In the genomic region with DNA sequence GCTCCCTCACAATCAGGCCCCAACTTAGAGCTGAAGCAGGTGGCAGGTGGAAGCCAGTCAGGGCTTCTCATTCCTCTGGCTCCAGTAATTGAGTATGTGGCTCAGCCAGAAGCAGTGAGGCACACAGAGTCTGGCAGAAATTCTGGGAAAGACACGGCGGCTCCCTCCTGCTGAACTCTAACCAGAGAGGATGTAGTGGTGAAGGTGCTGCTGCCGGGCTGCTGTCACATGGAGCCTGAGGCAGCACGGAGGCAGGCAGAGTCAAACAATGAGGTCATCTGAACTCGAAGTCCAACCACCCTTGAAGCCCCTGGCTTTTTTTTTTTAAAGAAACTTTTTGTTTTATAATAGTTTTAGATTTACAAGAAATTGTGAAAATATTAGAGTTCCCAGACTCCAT, we compare ENCODE assay signal across 1 cellular context.
TF ChIP-seq lines count a peak whose summit lies in the region.

No MANE protein-coding gene starts in this region.

TF ChIP-seq in HepG2, 621 proteins besides CTCF, POLR2A, EP300 and RAD21 (continued from another document and continues in another):
- TF ChIP-seq, protein P1, sequence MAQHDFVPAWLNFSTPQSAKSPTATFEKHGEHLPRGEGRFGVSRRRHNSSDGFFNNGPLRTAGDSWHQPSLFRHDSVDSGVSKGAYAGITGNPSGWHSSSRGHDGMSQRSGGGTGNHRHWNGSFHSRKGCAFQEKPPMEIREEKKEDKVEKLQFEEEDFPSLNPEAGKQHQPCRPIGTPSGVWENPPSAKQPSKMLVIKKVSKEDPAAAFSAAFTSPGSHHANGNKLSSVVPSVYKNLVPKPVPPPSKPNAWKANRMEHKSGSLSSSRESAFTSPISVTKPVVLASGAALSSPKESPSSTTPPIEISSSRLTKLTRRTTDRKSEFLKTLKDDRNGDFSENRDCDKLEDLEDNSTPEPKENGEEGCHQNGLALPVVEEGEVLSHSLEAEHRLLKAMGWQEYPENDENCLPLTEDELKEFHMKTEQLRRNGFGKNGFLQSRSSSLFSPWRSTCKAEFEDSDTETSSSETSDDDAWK (CRISPR knock-in tag; IDR thresholded peaks at IDR 0.05): no peak
- TF ChIP-seq MAF1 (CRISPR knock-in tag; IDR thresholded peaks at IDR 0.05; ENCODE audit: borderline replicate concordance): no peak
- TF ChIP-seq YEATS4 (CRISPR knock-in tag; IDR thresholded peaks at IDR 0.05; ENCODE audit: borderline replicate concordance): 0 out of 2 replicates have a peak, but pooled peaks have one; percentile 43
- TF ChIP-seq LCORL (IDR thresholded peaks at IDR 0.05): no peak
- peak; percentile 54 for TF ChIP-seq LCORL (CRISPR knock-in tag; IDR thresholded peaks at IDR 0.05)
- no peak for TF ChIP-seq ZBTB7A (CRISPR knock-in tag; IDR thresholded peaks at IDR 0.05)
- TF ChIP-seq, protein P2, sequence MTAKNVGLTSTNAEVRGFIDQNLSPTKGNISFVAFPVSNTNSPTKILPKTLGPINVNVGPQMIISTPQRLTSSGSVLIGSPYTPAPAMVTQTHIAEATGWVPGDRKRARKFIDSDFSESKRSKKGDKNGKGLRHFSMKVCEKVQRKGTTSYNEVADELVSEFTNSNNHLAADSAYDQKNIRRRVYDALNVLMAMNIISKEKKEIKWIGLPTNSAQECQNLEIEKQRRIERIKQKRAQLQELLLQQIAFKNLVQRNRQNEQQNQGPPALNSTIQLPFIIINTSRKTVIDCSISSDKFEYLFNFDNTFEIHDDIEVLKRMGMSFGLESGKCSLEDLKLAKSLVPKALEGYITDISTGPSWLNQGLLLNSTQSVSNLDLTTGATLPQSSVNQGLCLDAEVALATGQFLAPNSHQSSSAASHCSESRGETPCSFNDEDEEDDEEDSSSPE (CRISPR knock-in tag; IDR thresholded peaks at IDR 0.05): peak; percentile 67
- peak; percentile 72 for TF ChIP-seq MED1 (CRISPR knock-in tag; IDR thresholded peaks at IDR 0.05)
- no peak for TF ChIP-seq SMAD1 (CRISPR knock-in tag; IDR thresholded peaks at IDR 0.05; ENCODE audit: borderline replicate concordance, low read depth)
- no peak for TF ChIP-seq HHEX (CRISPR knock-in tag; IDR thresholded peaks at IDR 0.05)
- peak; percentile 45; the same call in 1 of the 2 replicates for TF ChIP-seq KDM3A (CRISPR knock-in tag; IDR thresholded peaks at IDR 0.05; ENCODE audit: low read depth)
- no peak for TF ChIP-seq ZNF749 (CRISPR knock-in tag; IDR thresholded peaks at IDR 0.05; ENCODE audit: borderline replicate concordance)
- TF ChIP-seq ZNF331 (CRISPR knock-in tag; IDR thresholded peaks at IDR 0.05): no peak
- no peak for TF ChIP-seq U2AF1 (optimal IDR thresholded peaks at IDR 0.05; ENCODE audit: low read depth, low read length)
- TF ChIP-seq CEBPG (CRISPR knock-in tag; IDR thresholded peaks at IDR 0.05): no peak
- no peak for TF ChIP-seq SOX13 (IDR thresholded peaks at IDR 0.05)
- TF ChIP-seq SOX13 (CRISPR knock-in tag; conservative IDR thresholded peaks at IDR 0.05 in 1 of 2, IDR thresholded peaks at IDR 0.05 in 1 of 2): peak in 1 of 2 experiments; percentile 43; a peak in 1 of 4 replicates
- TF ChIP-seq, protein P3, sequence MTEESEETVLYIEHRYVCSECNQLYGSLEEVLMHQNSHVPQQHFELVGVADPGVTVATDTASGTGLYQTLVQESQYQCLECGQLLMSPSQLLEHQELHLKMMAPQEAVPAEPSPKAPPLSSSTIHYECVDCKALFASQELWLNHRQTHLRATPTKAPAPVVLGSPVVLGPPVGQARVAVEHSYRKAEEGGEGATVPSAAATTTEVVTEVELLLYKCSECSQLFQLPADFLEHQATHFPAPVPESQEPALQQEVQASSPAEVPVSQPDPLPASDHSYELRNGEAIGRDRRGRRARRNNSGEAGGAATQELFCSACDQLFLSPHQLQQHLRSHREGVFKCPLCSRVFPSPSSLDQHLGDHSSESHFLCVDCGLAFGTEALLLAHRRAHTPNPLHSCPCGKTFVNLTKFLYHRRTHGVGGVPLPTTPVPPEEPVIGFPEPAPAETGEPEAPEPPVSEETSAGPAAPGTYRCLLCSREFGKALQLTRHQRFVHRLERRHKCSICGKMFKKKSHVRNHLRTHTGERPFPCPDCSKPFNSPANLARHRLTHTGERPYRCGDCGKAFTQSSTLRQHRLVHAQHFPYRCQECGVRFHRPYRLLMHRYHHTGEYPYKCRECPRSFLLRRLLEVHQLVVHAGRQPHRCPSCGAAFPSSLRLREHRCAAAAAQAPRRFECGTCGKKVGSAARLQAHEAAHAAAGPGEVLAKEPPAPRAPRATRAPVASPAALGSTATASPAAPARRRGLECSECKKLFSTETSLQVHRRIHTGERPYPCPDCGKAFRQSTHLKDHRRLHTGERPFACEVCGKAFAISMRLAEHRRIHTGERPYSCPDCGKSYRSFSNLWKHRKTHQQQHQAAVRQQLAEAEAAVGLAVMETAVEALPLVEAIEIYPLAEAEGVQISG (CRISPR knock-in tag; IDR thresholded peaks at IDR 0.05): peak; percentile 49
- 0 out of 2 replicates have a peak, but pooled peaks have one; percentile 47 for TF ChIP-seq ZNF747 (CRISPR knock-in tag; IDR thresholded peaks at IDR 0.05; ENCODE audit: borderline replicate concordance)
- TF ChIP-seq, protein P4, sequence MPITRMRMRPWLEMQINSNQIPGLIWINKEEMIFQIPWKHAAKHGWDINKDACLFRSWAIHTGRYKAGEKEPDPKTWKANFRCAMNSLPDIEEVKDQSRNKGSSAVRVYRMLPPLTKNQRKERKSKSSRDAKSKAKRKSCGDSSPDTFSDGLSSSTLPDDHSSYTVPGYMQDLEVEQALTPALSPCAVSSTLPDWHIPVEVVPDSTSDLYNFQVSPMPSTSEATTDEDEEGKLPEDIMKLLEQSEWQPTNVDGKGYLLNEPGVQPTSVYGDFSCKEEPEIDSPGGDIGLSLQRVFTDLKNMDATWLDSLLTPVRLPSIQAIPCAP (CRISPR knock-in tag; IDR thresholded peaks at IDR 0.05; ENCODE audit: low read depth): no peak
- TF ChIP-seq SIN3A (IDR thresholded peaks at IDR 0.05; ENCODE audit: borderline replicate concordance, low read depth, low read length): no peak
- TF ChIP-seq ZNF235 (CRISPR knock-in tag; IDR thresholded peaks at IDR 0.05; ENCODE audit: borderline replicate concordance): no peak
- no peak for TF ChIP-seq GATA4 (IDR thresholded peaks at IDR 0.05; ENCODE audit: borderline replicate concordance, low read depth)
- no peak for TF ChIP-seq NBN (conservative IDR thresholded peaks at IDR 0.05)
- TF ChIP-seq, protein P5, sequence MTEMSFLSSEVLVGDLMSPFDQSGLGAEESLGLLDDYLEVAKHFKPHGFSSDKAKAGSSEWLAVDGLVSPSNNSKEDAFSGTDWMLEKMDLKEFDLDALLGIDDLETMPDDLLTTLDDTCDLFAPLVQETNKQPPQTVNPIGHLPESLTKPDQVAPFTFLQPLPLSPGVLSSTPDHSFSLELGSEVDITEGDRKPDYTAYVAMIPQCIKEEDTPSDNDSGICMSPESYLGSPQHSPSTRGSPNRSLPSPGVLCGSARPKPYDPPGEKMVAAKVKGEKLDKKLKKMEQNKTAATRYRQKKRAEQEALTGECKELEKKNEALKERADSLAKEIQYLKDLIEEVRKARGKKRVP (CRISPR knock-in tag; IDR thresholded peaks at IDR 0.05): no peak
- TF ChIP-seq FOXJ3 (CRISPR knock-in tag; IDR thresholded peaks at IDR 0.05; ENCODE audit: borderline replicate concordance): no peak
- TF ChIP-seq, protein P6, sequence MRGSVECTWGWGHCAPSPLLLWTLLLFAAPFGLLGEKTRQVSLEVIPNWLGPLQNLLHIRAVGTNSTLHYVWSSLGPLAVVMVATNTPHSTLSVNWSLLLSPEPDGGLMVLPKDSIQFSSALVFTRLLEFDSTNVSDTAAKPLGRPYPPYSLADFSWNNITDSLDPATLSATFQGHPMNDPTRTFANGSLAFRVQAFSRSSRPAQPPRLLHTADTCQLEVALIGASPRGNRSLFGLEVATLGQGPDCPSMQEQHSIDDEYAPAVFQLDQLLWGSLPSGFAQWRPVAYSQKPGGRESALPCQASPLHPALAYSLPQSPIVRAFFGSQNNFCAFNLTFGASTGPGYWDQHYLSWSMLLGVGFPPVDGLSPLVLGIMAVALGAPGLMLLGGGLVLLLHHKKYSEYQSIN (CRISPR knock-in tag; IDR thresholded peaks at IDR 0.05; ENCODE audit: borderline replicate concordance): no peak
- TF ChIP-seq NONO (IDR thresholded peaks at IDR 0.05): no peak
- TF ChIP-seq NONO (CRISPR knock-in tag; conservative IDR thresholded peaks at IDR 0.05): no peak
- TF ChIP-seq POLR2G (IDR thresholded peaks at IDR 0.05; ENCODE audit: low read depth, low read length): no peak
- TF ChIP-seq MEIS2 (CRISPR knock-in tag; IDR thresholded peaks at IDR 0.05): peak; percentile 81; the same call in 1 of the 2 replicates
- no peak for TF ChIP-seq ZNF75D (CRISPR knock-in tag; IDR thresholded peaks at IDR 0.05; ENCODE audit: borderline replicate concordance)
- no peak for TF ChIP-seq PRMT3 (CRISPR knock-in tag; IDR thresholded peaks at IDR 0.05; ENCODE audit: borderline replicate concordance, low read depth)
- no peak for TF ChIP-seq PCBP1 (IDR thresholded peaks at IDR 0.05; ENCODE audit: borderline replicate concordance, low read depth, low read length)
- TF ChIP-seq CBX5 (CRISPR knock-in tag; IDR thresholded peaks at IDR 0.05; ENCODE audit: borderline replicate concordance): no peak
- TF ChIP-seq KLF15 (CRISPR knock-in tag; IDR thresholded peaks at IDR 0.05; ENCODE audit: borderline replicate concordance): no peak
- peak; percentile 24; the same call in 1 of the 2 replicates for TF ChIP-seq RARA (CRISPR knock-in tag; IDR thresholded peaks at IDR 0.05)
- no peak for TF ChIP-seq SUZ12 (IDR thresholded peaks at IDR 0.05; ENCODE audit: low read depth, low read length)
- TF ChIP-seq, protein P7, sequence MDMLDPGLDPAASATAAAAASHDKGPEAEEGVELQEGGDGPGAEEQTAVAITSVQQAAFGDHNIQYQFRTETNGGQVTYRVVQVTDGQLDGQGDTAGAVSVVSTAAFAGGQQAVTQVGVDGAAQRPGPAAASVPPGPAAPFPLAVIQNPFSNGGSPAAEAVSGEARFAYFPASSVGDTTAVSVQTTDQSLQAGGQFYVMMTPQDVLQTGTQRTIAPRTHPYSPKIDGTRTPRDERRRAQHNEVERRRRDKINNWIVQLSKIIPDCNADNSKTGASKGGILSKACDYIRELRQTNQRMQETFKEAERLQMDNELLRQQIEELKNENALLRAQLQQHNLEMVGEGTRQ (IDR thresholded peaks at IDR 0.05; ENCODE audit: low read depth, low read length): peak; percentile 44; the same call in 1 of the 2 replicates
- TF ChIP-seq, protein P7 (CRISPR knock-in tag; IDR thresholded peaks at IDR 0.05; ENCODE audit: borderline replicate concordance): no peak; the same call in 1 of the 2 replicates
- TF ChIP-seq PPARG (CRISPR knock-in tag; conservative IDR thresholded peaks at IDR 0.05): peak; percentile 61; the same call in 1 of the 2 replicates
- no peak for TF ChIP-seq ZBTB8A (CRISPR knock-in tag; IDR thresholded peaks at IDR 0.05; ENCODE audit: borderline replicate concordance, low read depth)
- TF ChIP-seq, protein P8, sequence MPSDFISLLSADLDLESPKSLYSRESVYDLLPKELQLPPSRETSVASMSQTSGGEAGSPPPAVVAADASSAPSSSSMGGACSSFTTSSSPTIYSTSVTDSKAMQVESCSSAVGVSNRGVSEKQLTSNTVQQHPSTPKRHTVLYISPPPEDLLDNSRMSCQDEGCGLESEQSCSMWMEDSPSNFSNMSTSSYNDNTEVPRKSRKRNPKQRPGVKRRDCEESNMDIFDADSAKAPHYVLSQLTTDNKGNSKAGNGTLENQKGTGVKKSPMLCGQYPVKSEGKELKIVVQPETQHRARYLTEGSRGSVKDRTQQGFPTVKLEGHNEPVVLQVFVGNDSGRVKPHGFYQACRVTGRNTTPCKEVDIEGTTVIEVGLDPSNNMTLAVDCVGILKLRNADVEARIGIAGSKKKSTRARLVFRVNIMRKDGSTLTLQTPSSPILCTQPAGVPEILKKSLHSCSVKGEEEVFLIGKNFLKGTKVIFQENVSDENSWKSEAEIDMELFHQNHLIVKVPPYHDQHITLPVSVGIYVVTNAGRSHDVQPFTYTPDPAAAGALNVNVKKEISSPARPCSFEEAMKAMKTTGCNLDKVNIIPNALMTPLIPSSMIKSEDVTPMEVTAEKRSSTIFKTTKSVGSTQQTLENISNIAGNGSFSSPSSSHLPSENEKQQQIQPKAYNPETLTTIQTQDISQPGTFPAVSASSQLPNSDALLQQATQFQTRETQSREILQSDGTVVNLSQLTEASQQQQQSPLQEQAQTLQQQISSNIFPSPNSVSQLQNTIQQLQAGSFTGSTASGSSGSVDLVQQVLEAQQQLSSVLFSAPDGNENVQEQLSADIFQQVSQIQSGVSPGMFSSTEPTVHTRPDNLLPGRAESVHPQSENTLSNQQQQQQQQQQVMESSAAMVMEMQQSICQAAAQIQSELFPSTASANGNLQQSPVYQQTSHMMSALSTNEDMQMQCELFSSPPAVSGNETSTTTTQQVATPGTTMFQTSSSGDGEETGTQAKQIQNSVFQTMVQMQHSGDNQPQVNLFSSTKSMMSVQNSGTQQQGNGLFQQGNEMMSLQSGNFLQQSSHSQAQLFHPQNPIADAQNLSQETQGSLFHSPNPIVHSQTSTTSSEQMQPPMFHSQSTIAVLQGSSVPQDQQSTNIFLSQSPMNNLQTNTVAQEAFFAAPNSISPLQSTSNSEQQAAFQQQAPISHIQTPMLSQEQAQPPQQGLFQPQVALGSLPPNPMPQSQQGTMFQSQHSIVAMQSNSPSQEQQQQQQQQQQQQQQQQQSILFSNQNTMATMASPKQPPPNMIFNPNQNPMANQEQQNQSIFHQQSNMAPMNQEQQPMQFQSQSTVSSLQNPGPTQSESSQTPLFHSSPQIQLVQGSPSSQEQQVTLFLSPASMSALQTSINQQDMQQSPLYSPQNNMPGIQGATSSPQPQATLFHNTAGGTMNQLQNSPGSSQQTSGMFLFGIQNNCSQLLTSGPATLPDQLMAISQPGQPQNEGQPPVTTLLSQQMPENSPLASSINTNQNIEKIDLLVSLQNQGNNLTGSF (CRISPR knock-in tag; IDR thresholded peaks at IDR 0.05): no peak
- TF ChIP-seq, protein P9, sequence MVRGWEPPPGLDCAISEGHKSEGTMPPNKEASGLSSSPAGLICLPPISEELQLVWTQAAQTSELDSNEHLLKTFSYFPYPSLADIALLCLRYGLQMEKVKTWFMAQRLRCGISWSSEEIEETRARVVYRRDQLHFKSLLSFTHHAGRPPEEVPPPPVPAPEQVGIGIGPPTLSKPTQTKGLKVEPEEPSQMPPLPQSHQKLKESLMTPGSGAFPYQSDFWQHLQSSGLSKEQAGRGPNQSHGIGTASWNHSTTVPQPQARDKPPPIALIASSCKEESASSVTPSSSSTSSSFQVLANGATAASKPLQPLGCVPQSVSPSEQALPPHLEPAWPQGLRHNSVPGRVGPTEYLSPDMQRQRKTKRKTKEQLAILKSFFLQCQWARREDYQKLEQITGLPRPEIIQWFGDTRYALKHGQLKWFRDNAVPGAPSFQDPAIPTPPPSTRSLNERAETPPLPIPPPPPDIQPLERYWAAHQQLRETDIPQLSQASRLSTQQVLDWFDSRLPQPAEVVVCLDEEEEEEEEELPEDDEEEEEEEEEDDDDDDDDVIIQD (CRISPR knock-in tag; IDR thresholded peaks at IDR 0.05; ENCODE audit: low read depth): 0 out of 2 replicates have a peak, but pooled peaks have one; percentile 37
